21 cellular contexts compared by ENCODE assay signal in genomic region chrX:22730542-22730941, GRCh38.
"Had no signal": no experiment of that assay in that cellular context is flagged by ENCODE, and none has a peak within 500 bp of the region (broad histone marks: within the 10 kb centered on the region; RNA-seq: fewer than 3 reads in every experiment).

No MANE protein-coding gene starts in this region.

- H3K4me1 ChIP-seq: esophagus squamous epithelium, gastroesophageal sphincter, parathyroid adenoma, prostate gland, right lobe of liver, tibial artery, upper lobe of left lung, vagina had no signal

- H3K27ac ChIP-seq: esophagus squamous epithelium, gastroesophageal sphincter, parathyroid adenoma, prostate gland, right lobe of liver, tibial artery, upper lobe of left lung, vagina had no signal

- H3K9me3 ChIP-seq: esophagus squamous epithelium, gastroesophageal sphincter, prostate gland, right lobe of liver, tibial artery, upper lobe of left lung, vagina had no signal

- H3K27me3 ChIP-seq: esophagus squamous epithelium, gastroesophageal sphincter, right lobe of liver, tibial artery, upper lobe of left lung, vagina had no signal

- DNase-seq: effector memory CD4-positive, alpha-beta T cell; esophagus squamous epithelium; foreskin fibroblast; glutamatergic neuron; left colon; left ventricle myocardium superior; mesenchymal stem cell; naive thymus-derived CD4-positive, alpha-beta T cell; nephron progenitor cell; retina; right lobe of liver; stimulated activated CD4-positive, alpha-beta T cell treated with anti-CD3 and anti-CD28 coated beads, Interleukin-4, amount 100 ng/mL, for 1 hour; tibial artery; upper lobe of left lung had no signal

- H2AFZ ChIP-seq: parathyroid adenoma had no signal

- ATAC-seq: gastroesophageal sphincter; left colon; left ventricle myocardium superior; naive thymus-derived CD4-positive, alpha-beta T cell; right lobe of liver; stimulated activated memory B cell treated with anti-CD40 and anti-IgM and Interleukin-4, amounts not matched to agents 10 μg/mL and 1 μg/mL and 100 μg/mL, for 72 hours had no signal

- H3K9me3 Mint-ChIP-seq: stimulated activated memory B cell treated with anti-CD40 and anti-IgM and Interleukin-4, amounts not matched to agents 10 μg/mL and 1 μg/mL and 100 μg/mL, for 72 hours had no signal

- H3K4me3 Mint-ChIP-seq: naive thymus-derived CD4-positive, alpha-beta T cell; nephron progenitor cell; stimulated activated memory B cell treated with anti-CD40 and anti-IgM and Interleukin-4, amounts not matched to agents 10 μg/mL and 1 μg/mL and 100 μg/mL, for 72 hours; stimulated activated naive CD8-positive, alpha-beta T cell treated with anti-CD3 and anti-CD28 coated beads, Interleukin-15, Interleukin-2, amounts not matched to agents 100 ng/mL and 50 ng/mL, for 24 hours had no signal

- H3K4me1 Mint-ChIP-seq: naive thymus-derived CD4-positive, alpha-beta T cell; nephron progenitor cell; stimulated activated memory B cell treated with anti-CD40 and anti-IgM and Interleukin-4, amounts not matched to agents 10 μg/mL and 1 μg/mL and 100 μg/mL, for 72 hours had no signal

- H3K4me3 ChIP-seq: esophagus squamous epithelium, gastroesophageal sphincter, lung, prostate gland, right lobe of liver, tibial artery, upper lobe of left lung, vagina had no signal

- H3K79me2 ChIP-seq: parathyroid adenoma had no signal

- H3K36me3 ChIP-seq: esophagus squamous epithelium, gastroesophageal sphincter, prostate gland, right lobe of liver, tibial artery, upper lobe of left lung, vagina had no signal

- H3K27ac Mint-ChIP-seq: naive thymus-derived CD4-positive, alpha-beta T cell; nephron progenitor cell; stimulated activated memory B cell treated with anti-CD40 and anti-IgM and Interleukin-4, amounts not matched to agents 10 μg/mL and 1 μg/mL and 100 μg/mL, for 72 hours; stimulated activated naive CD8-positive, alpha-beta T cell treated with anti-CD3 and anti-CD28 coated beads, Interleukin-15, Interleukin-2, amounts not matched to agents 100 ng/mL and 50 ng/mL, for 24 hours had no signal

- H3K36me3 Mint-ChIP-seq: naive thymus-derived CD4-positive, alpha-beta T cell; stimulated activated memory B cell treated with anti-CD40 and anti-IgM and Interleukin-4, amounts not matched to agents 10 μg/mL and 1 μg/mL and 100 μg/mL, for 72 hours had no signal
